Comparison of ENCODE assay signal across 7 cellular contexts in the genomic region with DNA sequence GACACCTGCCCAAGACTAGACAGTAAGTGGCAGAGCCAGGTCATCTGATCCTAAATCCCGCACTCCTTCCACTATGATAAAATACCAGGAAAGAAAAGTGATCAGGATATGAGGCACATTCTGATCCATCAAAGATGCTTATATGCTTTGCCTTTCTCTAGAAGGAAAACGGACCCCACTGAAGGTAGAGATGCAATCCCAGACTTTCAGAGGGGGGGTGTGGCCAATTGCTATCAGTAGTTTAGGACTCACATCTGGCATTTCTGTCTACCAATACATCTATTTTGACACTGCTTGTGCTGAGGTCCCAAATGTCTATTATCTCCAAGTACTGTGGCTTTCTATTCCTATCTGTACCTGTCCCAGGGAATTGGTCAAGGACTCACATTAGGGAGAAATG. TPM values are rescaled to one million over a fixed set of nuclear protein-coding genes. Genes with fewer than 3 reads are reported as not detected.
DNase-seq lines count a peak whose midpoint lies in the region; ATAC-seq and TF ChIP-seq lines count a peak whose summit lies in the region.

No MANE protein-coding gene starts in this region.

- ATAC-seq in HCT116 (no peak), activated B cell treated with CpG ODN at 0.5 μM for 24 hours (ENCODE audit: low read depth) (no peak), HG03159 (IDR thresholded peaks at IDR 0.05; ENCODE audit: unreplicated experiment) (no peak)
- no peak for ATAC-seq in stimulated activated effector memory CD8-positive, alpha-beta T cell treated with anti-CD3 and anti-CD28 coated beads, Interleukin-12 subunit alpha, Interleukin-12 subunit beta, amount 100 ng/mL, for 72 hours

- RAD21 ChIA-PET in HCT116 (lab: Charles Lee; ENCODE audit: low non-redundant PET in 1 of 2, low total read pairs in 2 of 2, uncharacterized antibody in 2 of 2, unreplicated experiment in 2 of 2): no interaction called here

- H3K9me3 Mint-ChIP-seq in activated B cell treated with CpG ODN at 0.5 μM for 24 hours: no peaks in the 10 kb centered on the region
- no peaks in the 10 kb centered on the region for H3K9me3 Mint-ChIP-seq in stimulated activated effector memory CD8-positive, alpha-beta T cell treated with anti-CD3 and anti-CD28 coated beads, Interleukin-12 subunit alpha, Interleukin-12 subunit beta, amount 100 ng/mL, for 72 hours

- TF ChIP-seq POLR2A in HCT116 (IDR thresholded peaks at IDR 0.05; ENCODE audit: borderline replicate concordance, extremely low read depth, insufficient read depth, insufficient read length) (no peak), testis (IDR thresholded peaks at IDR 0.05) (no peak)

- no peak overlapping the region for H3K27ac ChIP-seq in HCT116 (ENCODE audit: low read depth, low read length)
- no peak overlapping the region for H3K27ac ChIP-seq in hepatocyte
- no peak overlapping the region for H3K27ac ChIP-seq in testis

- H3K4me1 ChIP-seq in HCT116 (ENCODE audit: control insufficient read depth in 1 of 2, insufficient read depth in 2 of 2, low read length in 2 of 2) (peaks cover 12 to 21% of the 10 kb centered on the region in 2 experiments; a peak in 3 of 4 replicates), hepatocyte (ENCODE audit: insufficient read depth) (peaks cover 24% of the 10 kb centered on the region), testis (peaks cover 14% of the 10 kb centered on the region)

- no peak overlapping the region for H2AFZ ChIP-seq in HCT116 (ENCODE audit: low read depth, low read length, poor library complexity, severe bottlenecking)
- H2AFZ ChIP-seq in hepatocyte: no peak overlapping the region

- peak overlapping the region; percentile 98 for H3K4me3 Mint-ChIP-seq in activated B cell treated with CpG ODN at 0.5 μM for 24 hours
- peak overlapping the region; percentile 97 for H3K4me3 Mint-ChIP-seq in stimulated activated effector memory CD8-positive, alpha-beta T cell treated with anti-CD3 and anti-CD28 coated beads, Interleukin-12 subunit alpha, Interleukin-12 subunit beta, amount 100 ng/mL, for 72 hours

- no peaks in the 10 kb centered on the region for H3K27me3 Mint-ChIP-seq in activated B cell treated with CpG ODN at 0.5 μM for 24 hours

- H3K79me2 ChIP-seq in HCT116 (ENCODE audit: insufficient read depth, low read length) (peaks cover 72% of the 10 kb centered on the region), hepatocyte (peaks cover 79% of the 10 kb centered on the region)

- peaks cover 47% of the 10 kb centered on the region for H3K36me3 Mint-ChIP-seq in activated B cell treated with CpG ODN at 0.5 μM for 24 hours (ENCODE audit: low read depth)
- peaks cover 64% of the 10 kb centered on the region for H3K36me3 Mint-ChIP-seq in stimulated activated effector memory CD8-positive, alpha-beta T cell treated with anti-CD3 and anti-CD28 coated beads, Interleukin-12 subunit alpha, Interleukin-12 subunit beta, amount 100 ng/mL, for 72 hours

- intact Hi-C loops in HCT116 (cut with micrococcal nuclease) (loop anchor here (5.0 kb wide), 1 partner anchor 77 kb away; no protein-coding TSS in a partner anchor), activated B cell treated with CpG ODN at 0.5 μM for 24 hours (cut with micrococcal nuclease) (no loop called here), testis (cut with DNase I; ENCODE audit: low total_unique reads) (no loop called here)

- no peaks in the 10 kb centered on the region for H3K27me3 ChIP-seq in HCT116 (ENCODE audit: insufficient read depth, low read length)
- H3K27me3 ChIP-seq in hepatocyte: no peaks in the 10 kb centered on the region
- H3K27me3 ChIP-seq in testis: no peaks in the 10 kb centered on the region

- H3K4me2 ChIP-seq in HCT116 (ENCODE audit: low read length) (peak overlapping the region; percentile 85), hepatocyte (peak overlapping the region; percentile 91)

- H3K4me3 ChIP-seq in HCT116 (replicated peaks in 1 of 2; ENCODE audit: low read depth in 1 of 2, low read length in 2 of 2) (peak overlapping the region; percentile 83 to 96; a peak in 3 of 4 replicates), hepatocyte (peak overlapping the region; percentile 74), testis (peak overlapping the region in 1 of 2 donors; percentile 15)

- no peak for DNase-seq in HCT116 (ENCODE audit: low read depth, low spot score)
- no peak for DNase-seq in activated B cell treated with CpG ODN at 0.5 μM for 24 hours
- no peak for DNase-seq in hepatocyte (ENCODE audit: low spot score)
- no peak for DNase-seq in stimulated activated effector memory CD8-positive, alpha-beta T cell treated with anti-CD3 and anti-CD28 coated beads, Interleukin-12 subunit alpha, Interleukin-12 subunit beta, amount 100 ng/mL, for 72 hours (ENCODE audit: low spot score in 2 of 2)
- no peak for DNase-seq in NCI-H128 (lab: John Stamatoyannopoulos, UW; ENCODE audit: unreplicated experiment)
- DNase-seq in testis: no peak

- no peak overlapping the region for H3K9ac ChIP-seq in HCT116 (ENCODE audit: low read length)

- H4K20me1 ChIP-seq in HCT116 (ENCODE audit: insufficient read depth): peaks cover 14% of the 10 kb centered on the region; the same call in 1 of the 2 replicates
- peaks cover 52% of the 10 kb centered on the region for H4K20me1 ChIP-seq in hepatocyte (ENCODE audit: insufficient read depth, poor library complexity, severe bottlenecking)

- H3K27ac Mint-ChIP-seq in activated B cell treated with CpG ODN at 0.5 μM for 24 hours: peak overlapping the region; percentile 96
- H3K27ac Mint-ChIP-seq in stimulated activated effector memory CD8-positive, alpha-beta T cell treated with anti-CD3 and anti-CD28 coated beads, Interleukin-12 subunit alpha, Interleukin-12 subunit beta, amount 100 ng/mL, for 72 hours: peak overlapping the region; percentile 96

- H3K9me2 ChIP-seq in HCT116 (ENCODE audit: insufficient read depth) (no peaks in the 10 kb centered on the region), hepatocyte (replicated peaks; ENCODE audit: insufficient read depth) (no peaks in the 10 kb centered on the region)

- no peak for TF ChIP-seq RAD21 in HCT116 (IDR thresholded peaks at IDR 0.05; ENCODE audit: low read depth)

- H3K36me3 ChIP-seq in HCT116 (ENCODE audit: control insufficient read depth in 1 of 2, insufficient read depth in 2 of 2, low read length in 2 of 2) (peaks cover 13 to 19% of the 10 kb centered on the region in 2 experiments), hepatocyte (replicated peaks; ENCODE audit: insufficient read depth, low read depth) (no peaks in the 10 kb centered on the region), testis (ENCODE audit: low read depth, missing control alignments) (no peaks in the 10 kb centered on the region)

- POLR2A ChIA-PET in HCT116 (lab: Charles Lee) (no interaction called here), activated B cell treated with CpG ODN at 0.5 μM for 24 hours (lab: Charles Lee) (interaction anchor here (3.7 to 5.7 kb wide), 3 partner anchors 8 to 36 kb away, joined by 51 to 144 read pairs (median 127); partner anchors contain the start of genes RACK1 and TRIM41)

- peaks cover 58% of the 10 kb centered on the region for H3K4me1 Mint-ChIP-seq in activated B cell treated with CpG ODN at 0.5 μM for 24 hours
- H3K4me1 Mint-ChIP-seq in stimulated activated effector memory CD8-positive, alpha-beta T cell treated with anti-CD3 and anti-CD28 coated beads, Interleukin-12 subunit alpha, Interleukin-12 subunit beta, amount 100 ng/mL, for 72 hours: peaks cover 38% of the 10 kb centered on the region

- TF ChIP-seq CTCF in HCT116 (IDR thresholded peaks at IDR 0.05 in 2 of 3, conservative IDR thresholded peaks at IDR 0.05 in 1 of 3; ENCODE audit: borderline replicate concordance in 1 of 3, insufficient read depth in 1 of 3, low read depth in 2 of 3, low read length in 2 of 3) (no peak), activated B cell treated with CpG ODN at 0.5 μM for 24 hours (IDR thresholded peaks at IDR 0.05) (no peak), hepatocyte (IDR thresholded peaks at IDR 0.05; ENCODE audit: poor library complexity) (no peak), testis (IDR thresholded peaks at IDR 0.05) (no peak)

- 54% methylated on average over 2 of the region's 2 CpGs for WGBS in hepatocyte (ENCODE audit: low lambda C conversion rate, missing lambda C conversion rate)
- 29 to 36% methylated on average over 2 of the region's 2 CpGs for WGBS in testis, 2 donors

- H3K9me3 ChIP-seq in HCT116 (ENCODE audit: control insufficient read depth in 1 of 2, insufficient read depth in 1 of 2, low read depth in 1 of 2, low read length in 2 of 2): no peaks in the 10 kb centered on the region
- H3K9me3 ChIP-seq in hepatocyte (ENCODE audit: low read depth): no peaks in the 10 kb centered on the region
- H3K9me3 ChIP-seq in testis: no peaks in the 10 kb centered on the region

- BruUV-seq in HCT116 (replicated peaks; lab: Mats Ljungman, UMichigan): no TSS peak

- CTCF ChIA-PET in HCT116 (lab: Charles Lee) (no interaction called here), activated B cell treated with CpG ODN at 0.5 μM for 24 hours (lab: Charles Lee) (no interaction called here)

RNA-seq across cellular contexts. Expression of gene TRIM52, which starts 1.7 kb away (rescaled TPM):
- 7.6 TPM for total RNA-seq in HCT116 (2021; ENCODE audit: unreplicated experiment)
- 5.7 and 6.3 TPM in 2 replicates for polyA plus RNA-seq in HCT116 (2012)
- total RNA-seq in activated B cell treated with CpG ODN at 0.5 μM for 24 hours: 30.9 and 36.9 TPM in 2 replicates
- 6.1 and 13.2 TPM in 2 replicates for total RNA-seq in hepatocyte
- polyA plus RNA-seq in hepatocyte: 6.5 and 9.9 TPM in 2 replicates
- total RNA-seq in testis: 10 to 100 TPM; 28.4 to 32.8 TPM
- polyA plus RNA-seq in testis (ENCODE audit: insufficient read depth, low read depth, low replicate concordance): 19.3 TPM

RNA-seq across cellular contexts. Expression of gene RACK1, which starts 15.6 kb away (rescaled TPM):
- 2,432 TPM for total RNA-seq in HCT116 (2021; ENCODE audit: unreplicated experiment)
- polyA plus RNA-seq in HCT116 (2012): 5,228 and 5,585 TPM in 2 replicates
- 2,528 and 2,812 TPM in 2 replicates for total RNA-seq in activated B cell treated with CpG ODN at 0.5 μM for 24 hours
- 2,199 and 2,553 TPM in 2 replicates for total RNA-seq in hepatocyte
- 680 TPM in 2 replicates for polyA plus RNA-seq in hepatocyte
- total RNA-seq in testis: 1,000 to 10,000 TPM in 1 of 2 donors, 100 to 1,000 TPM in 1; 777 to 1,606 TPM
- polyA plus RNA-seq in testis (ENCODE audit: insufficient read depth, low read depth, low replicate concordance): 1,149 TPM

RNA-seq across cellular contexts. Expression of gene TRIM41, which starts 36.2 kb away (rescaled TPM):
- total RNA-seq in HCT116 (2021; ENCODE audit: unreplicated experiment): 51.8 TPM
- polyA plus RNA-seq in HCT116 (2012): 34.1 and 37.8 TPM in 2 replicates
- total RNA-seq in activated B cell treated with CpG ODN at 0.5 μM for 24 hours: 34.9 and 39.6 TPM in 2 replicates
- 11.9 and 14.9 TPM in 2 replicates for total RNA-seq in hepatocyte
- polyA plus RNA-seq in hepatocyte: 1.7 and 2.0 TPM in 2 replicates
- 10 to 100 TPM; 39.6 to 53.1 TPM for total RNA-seq in testis
- polyA plus RNA-seq in testis (ENCODE audit: insufficient read depth, low read depth, low replicate concordance): 61.5 TPM

RNA-seq across cellular contexts. Expression of gene TRIM7, which starts 54.3 kb away (rescaled TPM):
- total RNA-seq in HCT116 (2021; ENCODE audit: unreplicated experiment): 30.2 TPM
- 21.9 and 25.3 TPM in 2 replicates for polyA plus RNA-seq in HCT116 (2012)
- total RNA-seq in activated B cell treated with CpG ODN at 0.5 μM for 24 hours: 0.32 and 0.51 TPM in 2 replicates
- total RNA-seq in hepatocyte: not detected in 2 replicates
- 0.35 TPM in 1 of 2 replicates, not detected in the other for polyA plus RNA-seq in hepatocyte
- under 1 TPM; 0.43 to 0.87 TPM for total RNA-seq in testis
- 0.47 TPM for polyA plus RNA-seq in testis (ENCODE audit: insufficient read depth, low read depth, low replicate concordance)
